ENCODE assay signal across 11 cellular contexts in the genomic region with DNA sequence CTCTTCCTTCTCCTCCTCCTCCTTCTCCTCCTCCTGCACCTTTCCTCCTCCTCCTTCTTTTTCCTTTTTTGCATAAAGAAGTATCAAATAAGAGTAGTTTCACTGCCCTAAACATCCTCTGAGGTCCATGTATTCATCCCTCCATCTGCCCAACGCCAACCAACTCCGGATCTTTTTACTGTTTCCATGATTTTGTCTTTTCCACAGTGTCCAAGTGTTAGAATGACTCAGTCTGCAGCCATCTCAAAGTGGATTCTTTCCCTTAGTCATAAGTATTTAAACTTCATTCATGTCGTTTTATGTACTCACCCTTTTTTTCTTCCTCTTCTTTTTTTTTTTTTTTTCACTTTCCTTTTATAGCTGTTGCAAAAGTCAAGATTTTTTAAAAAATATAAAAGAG. TPM values are rescaled to one million over a fixed set of nuclear protein-coding genes. Genes with fewer than 3 reads are reported as not detected.
DNase-seq lines count a peak whose midpoint lies in the region; ATAC-seq and TF ChIP-seq lines count a peak whose summit lies in the region.
"Had no signal": no experiment of that assay in that cellular context is flagged by ENCODE, and none has a peak within 500 bp of the region (broad histone marks: within the 10 kb centered on the region; RNA-seq: fewer than 3 reads in every experiment).

No MANE protein-coding gene starts in this region.

- H3K9me3 Mint-ChIP-seq in stimulated activated naive B cell treated with anti-CD40 and anti-IgM and Interleukin-4, amounts not matched to agents 10 μg/mL and 1 μg/mL and 100 μg/mL, for 72 hours: peaks cover 0 to 1% of the 10 kb centered on the region in 2 donors

- no peaks in the 10 kb centered on the region for H3K79me2 ChIP-seq in Karpas-422 (ENCODE audit: low read length)

- H3K27me3 Mint-ChIP-seq in stimulated activated naive B cell treated with anti-CD40 and anti-IgM and Interleukin-4, amounts not matched to agents 10 μg/mL and 1 μg/mL and 100 μg/mL, for 72 hours: peaks cover 0 to 5% of the 10 kb centered on the region in 2 donors

- H3K9me2 ChIP-seq in Karpas-422 (replicated peaks; ENCODE audit: insufficient read depth, low read length): no peaks in the 10 kb centered on the region

- H3K27ac ChIP-seq in brain microvascular endothelial cell (no peak overlapping the region), Karpas-422 (ENCODE audit: low read length) (no peak overlapping the region), suprapubic skin (no peak overlapping the region)

- H3K4me1 ChIP-seq in Karpas-422 (ENCODE audit: low read length): 0 out of 2 replicates have a peak, but pooled peaks cover 2% of the 10 kb centered on the region
- no peaks in the 10 kb centered on the region for H3K4me1 ChIP-seq in suprapubic skin

- no peak for TF ChIP-seq POLR2A in suprapubic skin (IDR thresholded peaks at IDR 0.05)

- in situ Hi-C loops in brain microvascular endothelial cell (cut with HindIII; ENCODE audit: low pct_ligation_motif_present, low sequenced_read_pairs): no loop called here

- WGBS in suprapubic skin: 50% methylated on average over 3 of the region's 3 CpGs

- H3K27ac Mint-ChIP-seq in stimulated activated naive B cell treated with anti-CD40 and anti-IgM and Interleukin-4, amounts not matched to agents 10 μg/mL and 1 μg/mL and 100 μg/mL, for 72 hours: peak overlapping the region; percentile 9

- H3K4me2 ChIP-seq in Karpas-422 (ENCODE audit: low read depth, low read length, poor library complexity, severe bottlenecking): no peak overlapping the region

- no peaks in the 10 kb centered on the region for H4K20me1 ChIP-seq in Karpas-422 (ENCODE audit: insufficient read depth, low read depth, low read length)

- no peaks in the 10 kb centered on the region for H3K27me3 ChIP-seq in MG63
- H3K27me3 ChIP-seq in brain microvascular endothelial cell (replicated peaks): no peaks in the 10 kb centered on the region
- H3K27me3 ChIP-seq in Karpas-422 (ENCODE audit: low read length): no peaks in the 10 kb centered on the region
- H3K27me3 ChIP-seq in suprapubic skin: no peaks in the 10 kb centered on the region

- TF ChIP-seq CTCF in brain microvascular endothelial cell (IDR thresholded peaks at IDR 0.05; ENCODE audit: low read depth, low read length, missing control alignments) (no peak), suprapubic skin (IDR thresholded peaks at IDR 0.05) (no peak)

- H3K4me1 Mint-ChIP-seq in stimulated activated naive B cell treated with anti-CD40 and anti-IgM and Interleukin-4, amounts not matched to agents 10 μg/mL and 1 μg/mL and 100 μg/mL, for 72 hours: peaks cover 20 to 46% of the 10 kb centered on the region in 2 donors

- no peak overlapping the region for H3K9ac ChIP-seq in Karpas-422 (ENCODE audit: low read length)

- H3K36me3 ChIP-seq in MG63 (no peaks in the 10 kb centered on the region), brain microvascular endothelial cell (replicated peaks) (no peaks in the 10 kb centered on the region), Karpas-422 (ENCODE audit: insufficient read depth, low read length) (no peaks in the 10 kb centered on the region), suprapubic skin (no peaks in the 10 kb centered on the region)

- no peak for TF ChIP-seq EP300 in suprapubic skin (IDR thresholded peaks at IDR 0.05)

- peak in 1 of 2 donors; percentile 35 for ATAC-seq in stimulated activated naive B cell treated with anti-CD40 and anti-IgM and Interleukin-4, amounts not matched to agents 10 μg/mL and 1 μg/mL and 100 μg/mL, for 72 hours (replicated peaks)

- no peak overlapping the region for H3K4me3 ChIP-seq in MG63
- H3K4me3 ChIP-seq in brain microvascular endothelial cell (ENCODE audit: low read depth, low read length): no peak overlapping the region
- no peak overlapping the region for H3K4me3 ChIP-seq in Karpas-422 (ENCODE audit: low read length)
- no peak overlapping the region for H3K4me3 ChIP-seq in suprapubic skin

- no peak overlapping the region for H2AFZ ChIP-seq in Karpas-422 (ENCODE audit: low read length)

- DNase-seq in EL (peak; percentile 70), MG63 (peak; percentile 73), brain microvascular endothelial cell (peak; percentile 10), germinal center (ENCODE audit: low spot score) (no peak), Karpas-422 (no peak), suprapubic skin (ENCODE audit: low spot score in 2 of 2) (no peak)
- no peak for DNase-seq in stimulated activated naive B cell treated with anti-CD40 and anti-IgM and Interleukin-4, amounts not matched to agents 10 μg/mL and 1 μg/mL and 100 μg/mL, for 72 hours
- DNase-seq: activated effector memory CD4-positive, alpha-beta T cell treated with Interleukin-2 at 50 U/mL for 16 hours; Calu3; NCI-H524; stimulated activated naive CD4-positive, alpha-beta T cell had no signal

- no peaks in the 10 kb centered on the region for H3K36me3 Mint-ChIP-seq in stimulated activated naive B cell treated with anti-CD40 and anti-IgM and Interleukin-4, amounts not matched to agents 10 μg/mL and 1 μg/mL and 100 μg/mL, for 72 hours

- peak overlapping the region; percentile 31 to 58 for H3K4me3 Mint-ChIP-seq in stimulated activated naive B cell treated with anti-CD40 and anti-IgM and Interleukin-4, amounts not matched to agents 10 μg/mL and 1 μg/mL and 100 μg/mL, for 72 hours

- H3K9me3 ChIP-seq in MG63 (no peaks in the 10 kb centered on the region), Karpas-422 (ENCODE audit: low read length) (no peaks in the 10 kb centered on the region), suprapubic skin (no peaks in the 10 kb centered on the region)

RNA-seq across cellular contexts. Expression of gene CSF2RA, which starts 12.9 kb away (rescaled TPM):
- 0.79 TPM in 1 of 2 replicates, not detected in the other for total RNA-seq in MG63 (2014; rRNA removed; shearing (Covaris generic); ENCODE audit: low replicate concordance)
- not detected in 2 replicates for total RNA-seq in Karpas-422 (2014; rRNA removed; shearing (Covaris generic); ENCODE audit: low replicate concordance)
- total RNA-seq in suprapubic skin: 1 to 10 TPM; 3.7 to 8.5 (median 5.2) TPM

RNA-seq across cellular contexts. Expression of gene IL3RA, which starts 55.1 kb away (rescaled TPM):
- not detected in 2 replicates for total RNA-seq in MG63 (2014; rRNA removed; shearing (Covaris generic); ENCODE audit: low replicate concordance)
- not detected in 2 replicates for total RNA-seq in Karpas-422 (2014; rRNA removed; shearing (Covaris generic); ENCODE audit: low replicate concordance)
- total RNA-seq in suprapubic skin: 1 to 10 TPM; 2.2 to 9.0 (median 3.4) TPM
- total RNA-seq: Calu3 had no signal

Comparison
In these comparisons a context has a peak if more than half of its experiments do, and no peak if none do; other contexts are left out.
1. DNase-seq: peak in EL (single experiment), MG63 (single experiment) and brain microvascular endothelial cell (single experiment); none in stimulated activated naive B cell treated with anti-CD40 and anti-IgM and Interleukin-4, amounts not matched to agents 10 μg/mL and 1 μg/mL and 100 μg/mL, for 72 hours (single experiment), germinal center (single experiment), Karpas-422 (single experiment) and suprapubic skin (0 of 2).